8 cellular contexts compared by ENCODE assay signal in the genomic region with DNA sequence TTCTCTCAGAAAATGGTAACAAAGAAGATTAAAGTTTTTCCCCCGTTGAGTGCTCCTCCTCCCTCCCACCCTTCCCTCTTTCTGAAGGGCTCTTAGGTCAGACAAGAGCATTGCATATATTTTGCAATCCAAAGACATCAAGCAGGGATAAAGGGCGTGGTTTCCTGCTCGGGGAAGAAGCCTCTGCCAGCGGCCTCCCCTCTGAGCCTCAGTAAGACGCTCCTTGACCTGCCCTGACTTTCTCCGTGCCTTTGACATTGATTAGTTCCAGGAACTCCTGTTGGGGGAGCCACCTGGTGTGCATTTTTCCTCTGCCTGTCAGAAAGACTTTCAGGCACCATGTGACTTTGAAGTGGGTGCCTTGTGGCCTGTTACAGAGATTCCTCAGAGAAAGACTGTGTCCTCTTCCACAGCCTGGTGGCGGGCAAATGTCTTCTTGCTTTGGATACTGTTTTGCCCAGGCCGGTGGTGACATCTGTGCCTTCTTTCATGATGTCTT.
A peak's percentile ranks its signal among the peaks of the same experiment; 100 is the strongest.
DNase-seq lines count a peak whose midpoint lies in the region; ATAC-seq and TF ChIP-seq lines count a peak whose summit lies in the region.

No MANE protein-coding gene starts in this region.

- H3K36me3 ChIP-seq in esophagus muscularis mucosa: no peaks in the 10 kb centered on the region

- intact Hi-C loops in esophagus muscularis mucosa (cut with DNase I): no loop called here

- H3K27me3 ChIP-seq in esophagus muscularis mucosa: no peaks in the 10 kb centered on the region

- H3K27ac Mint-ChIP-seq in activated T-cell treated with anti-CD3 and anti-CD28 coated beads, Interleukin-2, amount 50 U/mL, for 24 hours: peak overlapping the region; percentile 44

- peak; percentile 84 for ATAC-seq in stimulated activated naive CD8-positive, alpha-beta T cell treated with anti-CD3 and anti-CD28 coated beads, Interleukin-15, Interleukin-2, amounts not matched to agents 100 U/mL and 50 U/mL, for 24 hours
- ATAC-seq in GM18502 (IDR thresholded peaks at IDR 0.05; ENCODE audit: poor library complexity, unreplicated experiment): no peak

- no peaks in the 10 kb centered on the region for H3K27me3 Mint-ChIP-seq in activated T-cell treated with anti-CD3 and anti-CD28 coated beads, Interleukin-2, amount 50 U/mL, for 24 hours

- no peak for TF ChIP-seq EP300 in esophagus muscularis mucosa (IDR thresholded peaks at IDR 0.05)

- H3K27ac ChIP-seq in esophagus muscularis mucosa (replicated peaks in 1 of 4): no peak overlapping the region

- no peak overlapping the region for H3K4me3 ChIP-seq in esophagus muscularis mucosa

- H3K4me3 Mint-ChIP-seq in activated T-cell treated with anti-CD3 and anti-CD28 coated beads, Interleukin-2, amount 50 U/mL, for 24 hours: no peak overlapping the region

- H3K4me1 ChIP-seq in esophagus muscularis mucosa: peaks cover 0 to 11% (median 7%) of the 10 kb centered on the region in 4 donors

- peaks cover 2% of the 10 kb centered on the region for H3K36me3 Mint-ChIP-seq in activated T-cell treated with anti-CD3 and anti-CD28 coated beads, Interleukin-2, amount 50 U/mL, for 24 hours (ENCODE audit: low read depth)

- peaks cover 29% of the 10 kb centered on the region for H3K4me1 Mint-ChIP-seq in activated T-cell treated with anti-CD3 and anti-CD28 coated beads, Interleukin-2, amount 50 U/mL, for 24 hours (ENCODE audit: low read depth)

- WGBS in esophagus muscularis mucosa: 43% methylated on average over 7 of the region's 8 CpGs

- TF ChIP-seq POLR2A in esophagus muscularis mucosa (IDR thresholded peaks at IDR 0.05; ENCODE audit: low read depth): no peak

- no peak for TF ChIP-seq CTCF in esophagus muscularis mucosa (IDR thresholded peaks at IDR 0.05)

- DNase-seq in GM03348 (ENCODE audit: low spot score): peak; percentile 43
- peak; percentile 31 for DNase-seq in NCI-H345 treated with DMSO at 0.1 percent for 48 hours (lab: John Stamatoyannopoulos, UW; ENCODE audit: unreplicated experiment)
- DNase-seq in activated T-cell treated with anti-CD3 and anti-CD28 coated beads, Interleukin-2, amount 50 U/mL, for 24 hours: peak; percentile 44
- DNase-seq in iPS DF 4.7 (ENCODE audit: extremely low read depth, low spot score): peak; percentile 89
- peak; percentile 46 for DNase-seq in stimulated activated naive CD8-positive, alpha-beta T cell treated with anti-CD3 and anti-CD28 coated beads, Interleukin-15, Interleukin-2, amounts not matched to agents 100 U/mL and 50 U/mL, for 24 hours
- DNase-seq in foreskin melanocyte: no peak
- DNase-seq in esophagus muscularis mucosa (ENCODE audit: extremely low spot score): no peak

- H3K9me3 ChIP-seq in esophagus muscularis mucosa: no peaks in the 10 kb centered on the region

- H3K9me3 Mint-ChIP-seq in activated T-cell treated with anti-CD3 and anti-CD28 coated beads, Interleukin-2, amount 50 U/mL, for 24 hours: peaks cover 6% of the 10 kb centered on the region

Comparison
In these comparisons a context has a peak if more than half of its experiments do, and no peak if none do; other contexts are left out.
1. DNase-seq: peak in GM03348 (single experiment), NCI-H345 treated with DMSO at 0.1 percent for 48 hours (single experiment), activated T-cell treated with anti-CD3 and anti-CD28 coated beads, Interleukin-2, amount 50 U/mL, for 24 hours (single experiment), iPS DF 4.7 (single experiment) and stimulated activated naive CD8-positive, alpha-beta T cell treated with anti-CD3 and anti-CD28 coated beads, Interleukin-15, Interleukin-2, amounts not matched to agents 100 U/mL and 50 U/mL, for 24 hours (single experiment); none in foreskin melanocyte (single experiment) and esophagus muscularis mucosa (single experiment).